In genomic region chr5:133440467-133441115, GRCh38 we compare ENCODE assay signal across 26 cellular contexts.
DNase-seq lines count a peak whose midpoint lies in the region; ATAC-seq and TF ChIP-seq lines count a peak whose summit lies in the region.
"Had no signal": no experiment of that assay in that cellular context is flagged by ENCODE, and none has a peak within 500 bp of the region (broad histone marks: within the 10 kb centered on the region; RNA-seq: fewer than 3 reads in every experiment).

No MANE protein-coding gene starts in this region.

- H3K27me3 ChIP-seq in heart right ventricle, result no peaks in the 10 kb centered on the region
- H3K27me3 ChIP-seq: BLaER1, brain microvascular endothelial cell had no signal

- intact Hi-C loops in heart right ventricle (cut with DNase I), result no loop called here

- WGBS in heart right ventricle, 2 donors, result 64 to 75% methylated on average over 7 of the region's 7 CpGs

- H3K9me3 ChIP-seq in heart right ventricle, result no peaks in the 10 kb centered on the region
- H3K9me3 ChIP-seq: BLaER1, neutrophil, prostate gland, thoracic aorta had no signal

- H3K36me3 ChIP-seq in heart right ventricle, result no peaks in the 10 kb centered on the region
- H3K36me3 ChIP-seq: BLaER1, brain microvascular endothelial cell, neutrophil, prostate gland, thoracic aorta had no signal

- H3K4me1 ChIP-seq in heart right ventricle, result peaks cover 0 to 13% (median 0%) of the 10 kb centered on the region in 9 donors
- H3K4me1 ChIP-seq: BLaER1, prostate gland had no signal

- peak overlapping the region; percentile 63 to 70 for H3K27ac ChIP-seq in coronary artery
- peak overlapping the region in 1 of 10 donors; percentile 36 for H3K27ac ChIP-seq in heart right ventricle
- no peak overlapping the region for H3K27ac ChIP-seq in substantia nigra (ENCODE audit: low read depth, low read length, poor library complexity, severe bottlenecking)
- H3K27ac ChIP-seq: BLaER1, brain microvascular endothelial cell, KMS-11, neutrophil, prostate gland, thoracic aorta, VCaP had no signal

- H3K4me3 ChIP-seq in coronary artery (no peak overlapping the region), heart right ventricle (no peak overlapping the region)
- H3K4me3 ChIP-seq: BLaER1, GM12878, prostate gland, smooth muscle cell, thoracic aorta had no signal

- ATAC-seq in heart right ventricle, result peak; percentile 42 to 91 (median 75)
- ATAC-seq: effector memory CD8-positive, alpha-beta T cell; GM12878; SK-N-SH treated with all-trans-retinoic acid at 6 μM for 48 hours; stimulated activated naive B cell treated with anti-CD40 and anti-IgM and Interleukin-4, amounts not matched to agents 10 μg/mL and 1 μg/mL and 100 μg/mL, for 72 hours had no signal

- DNase-seq in M059J (ENCODE audit: low read depth) (peak; percentile 5), coronary artery (ENCODE audit: low spot score) (peak; percentile 83), heart right ventricle (no peak), renal cortical epithelial cell (ENCODE audit: low read depth) (peak; percentile 9), RKO (ENCODE audit: low spot score) (no peak), substantia nigra (lab: John Stamatoyannopoulos, UW) (no peak)
- no peak for DNase-seq in activated T-cell treated with anti-CD3 and anti-CD28 coated beads, Interleukin-2, amount 50 U/mL, for 1 hour
- DNase-seq in activated CD4-positive, CD25-positive, alpha-beta regulatory T cell (lab: John Stamatoyannopoulos, UW), result no peak
- DNase-seq: ACHN; activated CD4-positive, alpha-beta T cell treated with anti-CD3 and anti-CD28 coated beads, Interleukin-2, amount 10 ng/mL, durations not matched to agents 7 days and 5 days; activated effector memory CD4-positive, alpha-beta T cell treated with Interleukin-2 at 50 U/mL for 16 hours; brain microvascular endothelial cell; DND-41; effector memory CD8-positive, alpha-beta T cell; NCI-H1694 treated with DMSO at 0.1 percent for 48 hours; stimulated activated CD4-positive, alpha-beta T cell treated with anti-CD3 and anti-CD28 coated beads, Interleukin-2, amount 100 ng/mL, for 48 hours; stimulated activated naive B cell treated with anti-CD40 and anti-IgM and Interleukin-4, amounts not matched to agents 10 μg/mL and 1 μg/mL and 100 μg/mL, for 72 hours had no signal

- TF ChIP-seq CTCF in coronary artery (IDR thresholded peaks at IDR 0.05), result no peak
- no peak for TF ChIP-seq CTCF in heart right ventricle (IDR thresholded peaks at IDR 0.05)

Comparison
In these comparisons a context has a peak if more than half of its experiments do, and no peak if none do; other contexts are left out.
1. DNase-seq: peak in M059J (single experiment), coronary artery (single experiment) and renal cortical epithelial cell (single experiment); none in heart right ventricle (0 of 2), RKO (single experiment), activated T-cell treated with anti-CD3 and anti-CD28 coated beads, Interleukin-2, amount 50 U/mL, for 1 hour (single experiment), activated CD4-positive, CD25-positive, alpha-beta regulatory T cell (0 of 4) and substantia nigra (0 of 49).